16 cellular contexts compared by ENCODE assay signal in genomic region chr12:111072299-111072698, GRCh38. TPM values are rescaled to one million over a fixed set of nuclear protein-coding genes. Genes with fewer than 3 reads are reported as not detected.
DNase-seq lines count a peak whose midpoint lies in the region; ATAC-seq and TF ChIP-seq lines count a peak whose summit lies in the region.
"Had no signal": no experiment of that assay in that cellular context is flagged by ENCODE, and none has a peak within 500 bp of the region (broad histone marks: within the 10 kb centered on the region; RNA-seq: fewer than 3 reads in every experiment).

No MANE protein-coding gene starts in this region.

- TF ChIP-seq CTCF in RWPE2 (IDR thresholded peaks at IDR 0.05; ENCODE audit: poor library complexity, severe bottlenecking): no peak
- no peak for TF ChIP-seq CTCF in neural progenitor cell (IDR thresholded peaks at IDR 0.05)

- no peaks in the 10 kb centered on the region for H3K79me2 ChIP-seq in neural progenitor cell (ENCODE audit: low read depth)

- H3K9me3 ChIP-seq in RWPE2 (ENCODE audit: severe bottlenecking) (no peaks in the 10 kb centered on the region), neural progenitor cell (ENCODE audit: low read depth) (no peaks in the 10 kb centered on the region)
- H3K9me3 ChIP-seq: HAP-1 had no signal

- H3K4me3 ChIP-seq in RWPE2 (ENCODE audit: severe bottlenecking): no peak overlapping the region
- H3K4me3 ChIP-seq in neural progenitor cell: no peak overlapping the region
- H3K4me3 ChIP-seq: HAP-1 had no signal

- peaks cover 9% of the 10 kb centered on the region for H3K4me1 ChIP-seq in RWPE2 (ENCODE audit: insufficient read depth, poor library complexity, severe bottlenecking)
- H3K4me1 ChIP-seq in neural progenitor cell: peaks cover 19% of the 10 kb centered on the region
- H3K4me1 ChIP-seq: Caco-2, HAP-1 had no signal

- ATAC-seq in activated T-cell treated with anti-CD3 and anti-CD28 coated beads, Interleukin-2, amount 50 U/mL, for 72 hours (replicated peaks in 1 of 2): no peak
- ATAC-seq in activated T-cell treated with anti-CD3 and anti-CD28 coated beads, Interleukin-2, amount 50 U/mL, for 4 hours: no peak
- ATAC-seq in RWPE2 (ENCODE audit: low read depth) (no peak), GM18909 (IDR thresholded peaks at IDR 0.05; ENCODE audit: poor library complexity, unreplicated experiment) (no peak), HG03135 (IDR thresholded peaks at IDR 0.05; ENCODE audit: unreplicated experiment) (no peak)
- ATAC-seq: HepG2 had no signal

- peak overlapping the region; percentile 5 for H3K27ac Mint-ChIP-seq in activated T-cell treated with anti-CD3 and anti-CD28 coated beads, Interleukin-2, amount 50 U/mL, for 72 hours
- H3K27ac Mint-ChIP-seq in neural progenitor cell: no peak overlapping the region
- no peak overlapping the region for H3K27ac Mint-ChIP-seq in activated naive CD4-positive, alpha-beta T cell treated with anti-CD3 and anti-CD28 coated beads, Interleukin-2, amount 10 ng/mL, durations not matched to agents 7 days and 5 days
- H3K27ac Mint-ChIP-seq: CD8-positive, alpha-beta memory T cell had no signal

- no peak overlapping the region for H3K4me3 Mint-ChIP-seq in activated T-cell treated with anti-CD3 and anti-CD28 coated beads, Interleukin-2, amount 50 U/mL, for 72 hours
- H3K4me3 Mint-ChIP-seq in activated T-cell treated with anti-CD3 and anti-CD28 coated beads, Interleukin-2, amount 50 U/mL, for 4 hours: no peak overlapping the region
- H3K4me3 Mint-ChIP-seq in neural progenitor cell: no peak overlapping the region
- no peak overlapping the region for H3K4me3 Mint-ChIP-seq in activated naive CD4-positive, alpha-beta T cell treated with anti-CD3 and anti-CD28 coated beads, Interleukin-2, amount 10 ng/mL, durations not matched to agents 7 days and 5 days
- H3K4me3 Mint-ChIP-seq: CD8-positive, alpha-beta memory T cell had no signal

- peaks cover 23% of the 10 kb centered on the region for H3K4me1 Mint-ChIP-seq in activated T-cell treated with anti-CD3 and anti-CD28 coated beads, Interleukin-2, amount 50 U/mL, for 72 hours (ENCODE audit: low read depth)
- peaks cover 24% of the 10 kb centered on the region for H3K4me1 Mint-ChIP-seq in activated T-cell treated with anti-CD3 and anti-CD28 coated beads, Interleukin-2, amount 50 U/mL, for 4 hours (ENCODE audit: low read depth)
- H3K4me1 Mint-ChIP-seq in neural progenitor cell: peaks cover 43% of the 10 kb centered on the region
- H3K4me1 Mint-ChIP-seq in activated naive CD4-positive, alpha-beta T cell treated with anti-CD3 and anti-CD28 coated beads, Interleukin-2, amount 10 ng/mL, durations not matched to agents 7 days and 5 days: peaks cover 53% of the 10 kb centered on the region

- H3K4me2 ChIP-seq in neural progenitor cell: peak overlapping the region; percentile 15

- CTCF ChIA-PET in activated naive CD4-positive, alpha-beta T cell treated with anti-CD3 and anti-CD28 coated beads, Interleukin-2, amount 10 ng/mL, durations not matched to agents 7 days and 5 days (lab: Charles Lee): no interaction called here

- H3K36me3 ChIP-seq in RWPE2 (ENCODE audit: low read depth) (peaks cover 5% of the 10 kb centered on the region; the same call in 1 of the 2 replicates), neural progenitor cell (no peaks in the 10 kb centered on the region)
- H3K36me3 ChIP-seq: HAP-1 had no signal

- H3K27ac ChIP-seq in RWPE2 (ENCODE audit: poor library complexity, severe bottlenecking) (no peak overlapping the region), neural progenitor cell (no peak overlapping the region)
- H3K27ac ChIP-seq: 22Rv1 had no signal

- peaks cover 5% of the 10 kb centered on the region for H3F3A ChIP-seq in neural progenitor cell (ENCODE audit: low read depth)

- H4K20me1 ChIP-seq in neural progenitor cell (ENCODE audit: low read depth): peaks cover 3% of the 10 kb centered on the region

- no peak for DNase-seq in activated T-cell treated with anti-CD3 and anti-CD28 coated beads, Interleukin-2, amount 50 U/mL, for 72 hours
- no peak for DNase-seq in activated T-cell treated with anti-CD3 and anti-CD28 coated beads, Interleukin-2, amount 50 U/mL, for 4 hours
- DNase-seq in RWPE2 (ENCODE audit: low spot score) (peak; percentile 6), neural progenitor cell (ENCODE audit: low spot score) (no peak), anterior cingulate cortex (lab: John Stamatoyannopoulos, UW) (no peak)
- no peak for DNase-seq in activated naive CD4-positive, alpha-beta T cell treated with anti-CD3 and anti-CD28 coated beads, Interleukin-2, amount 10 ng/mL, durations not matched to agents 7 days and 5 days
- DNase-seq: Caco-2; CD8-positive, alpha-beta memory T cell; DND-41; GF-D8 had no signal

- no peak overlapping the region for H2AFZ ChIP-seq in neural progenitor cell (replicated peaks)

- no peak overlapping the region for H3K9ac ChIP-seq in neural progenitor cell

- peaks cover 5% of the 10 kb centered on the region for H3K27me3 Mint-ChIP-seq in activated T-cell treated with anti-CD3 and anti-CD28 coated beads, Interleukin-2, amount 50 U/mL, for 72 hours (ENCODE audit: low read depth)
- peaks cover 8% of the 10 kb centered on the region for H3K27me3 Mint-ChIP-seq in activated T-cell treated with anti-CD3 and anti-CD28 coated beads, Interleukin-2, amount 50 U/mL, for 4 hours (ENCODE audit: low read depth)
- peaks cover 13% of the 10 kb centered on the region for H3K27me3 Mint-ChIP-seq in neural progenitor cell (ENCODE audit: insufficient read depth, low read depth)
- H3K27me3 Mint-ChIP-seq in activated naive CD4-positive, alpha-beta T cell treated with anti-CD3 and anti-CD28 coated beads, Interleukin-2, amount 10 ng/mL, durations not matched to agents 7 days and 5 days: peaks cover 8% of the 10 kb centered on the region

- H3K27me3 ChIP-seq in RWPE2 (ENCODE audit: insufficient read depth, poor library complexity, severe bottlenecking) (no peaks in the 10 kb centered on the region), neural progenitor cell (no peaks in the 10 kb centered on the region)

- peaks cover 0 to 2% of the 10 kb centered on the region in 2 donors for H3K9me3 Mint-ChIP-seq in activated T-cell treated with anti-CD3 and anti-CD28 coated beads, Interleukin-2, amount 50 U/mL, for 72 hours
- H3K9me3 Mint-ChIP-seq in activated T-cell treated with anti-CD3 and anti-CD28 coated beads, Interleukin-2, amount 50 U/mL, for 4 hours: no peaks in the 10 kb centered on the region
- H3K9me3 Mint-ChIP-seq in neural progenitor cell: peaks cover 6% of the 10 kb centered on the region
- peaks cover 2% of the 10 kb centered on the region for H3K9me3 Mint-ChIP-seq in activated naive CD4-positive, alpha-beta T cell treated with anti-CD3 and anti-CD28 coated beads, Interleukin-2, amount 10 ng/mL, durations not matched to agents 7 days and 5 days

- no peaks in the 10 kb centered on the region for H3K36me3 Mint-ChIP-seq in activated T-cell treated with anti-CD3 and anti-CD28 coated beads, Interleukin-2, amount 50 U/mL, for 72 hours (ENCODE audit: insufficient read depth in 2 of 2)
- no peaks in the 10 kb centered on the region for H3K36me3 Mint-ChIP-seq in activated T-cell treated with anti-CD3 and anti-CD28 coated beads, Interleukin-2, amount 50 U/mL, for 4 hours (ENCODE audit: insufficient read depth)
- H3K36me3 Mint-ChIP-seq in neural progenitor cell: peaks cover 4% of the 10 kb centered on the region
- no peaks in the 10 kb centered on the region for H3K36me3 Mint-ChIP-seq in activated naive CD4-positive, alpha-beta T cell treated with anti-CD3 and anti-CD28 coated beads, Interleukin-2, amount 10 ng/mL, durations not matched to agents 7 days and 5 days

RNA-seq across cellular contexts. Expression of gene CUX2, which starts 38.3 kb away (rescaled TPM):
- total RNA-seq in activated T-cell treated with anti-CD3 and anti-CD28 coated beads, Interleukin-2, amount 50 U/mL, for 72 hours: under 1 TPM; 0.19 to 0.32 TPM
- not detected for total RNA-seq in activated T-cell treated with anti-CD3 and anti-CD28 coated beads, Interleukin-2, amount 50 U/mL, for 4 hours
- total RNA-seq in neural progenitor cell (ENCODE audit: low replicate concordance): 2.1 and 2.5 TPM in 2 replicates
- total RNA-seq: Caco-2; CD8-positive, alpha-beta memory T cell; HepG2; HT-29 had no signal
